ENCODE assay signal across 10 cellular contexts in genomic region chr22:40387758-40388157, GRCh38. TPM values are rescaled to one million over a fixed set of nuclear protein-coding genes. Genes with fewer than 3 reads are reported as not detected.
A peak's percentile ranks its signal among the peaks of the same experiment; 100 is the strongest.
DNase-seq lines count a peak whose midpoint lies in the region; ATAC-seq, FAIRE-seq and TF ChIP-seq lines count a peak whose summit lies in the region.
"Had no signal": no experiment of that assay in that cellular context is flagged by ENCODE, and none has a peak within 500 bp of the region (broad histone marks: within the 10 kb centered on the region; RNA-seq: fewer than 3 reads in every experiment).

No MANE protein-coding gene starts in this region.

- in situ Hi-C loops in mammary epithelial cell (cut with MboI; ENCODE audit: low sequenced_read_pairs in 2 of 2) = no loop called here

- no peaks in the 10 kb centered on the region for H3K27me3 ChIP-seq in breast epithelium
- no peaks in the 10 kb centered on the region for H3K27me3 ChIP-seq in mammary epithelial cell (ENCODE audit: insufficient read depth, low read length)
- H3K27me3 ChIP-seq in body of pancreas = no peaks in the 10 kb centered on the region
- no peaks in the 10 kb centered on the region for H3K27me3 ChIP-seq in dorsolateral prefrontal cortex
- H3K27me3 ChIP-seq: esophagus muscularis mucosa had no signal

- H3K9me3 ChIP-seq in breast epithelium (no peaks in the 10 kb centered on the region), mammary epithelial cell (replicated peaks; ENCODE audit: insufficient read depth, low read length) (no peaks in the 10 kb centered on the region), body of pancreas (no peaks in the 10 kb centered on the region), kidney (ENCODE audit: control insufficient read depth in 1 of 2, low read length in 2 of 2) (no peaks in the 10 kb centered on the region)
- H3K9me3 ChIP-seq: esophagus muscularis mucosa had no signal

- FAIRE-seq in kidney (lab: Jason Lieb, UNC) = no peak

- H3K4me3 ChIP-seq in breast epithelium (no peak overlapping the region), mammary epithelial cell (replicated peaks in 1 of 3; ENCODE audit: insufficient read depth in 1 of 3, low read depth in 2 of 3, low read length in 3 of 3) (no peak overlapping the region), body of pancreas (no peak overlapping the region), kidney (ENCODE audit: low read length in 2 of 2) (no peak overlapping the region), dorsolateral prefrontal cortex (no peak overlapping the region)
- H3K4me3 ChIP-seq: esophagus muscularis mucosa had no signal

- 76% methylated on average over 5 of the region's 5 CpGs for WGBS in mammary epithelial cell (ENCODE audit: low coverage, missing lambda C conversion rate)
- 7 to 12% methylated on average over 5 of the region's 5 CpGs for WGBS in body of pancreas, 2 donors

- H3K36me3 ChIP-seq in breast epithelium (no peaks in the 10 kb centered on the region), mammary epithelial cell (ENCODE audit: insufficient read depth, low read length) (no peaks in the 10 kb centered on the region), body of pancreas (replicated peaks in 1 of 2; ENCODE audit: insufficient read depth in 1 of 2, low read depth in 2 of 2) (no peaks in the 10 kb centered on the region), kidney (ENCODE audit: control insufficient read depth in 1 of 2, insufficient read depth in 2 of 2, low read length in 2 of 2) (no peaks in the 10 kb centered on the region)
- H3K36me3 ChIP-seq: esophagus muscularis mucosa had no signal

- no peak overlapping the region for H3K4me2 ChIP-seq in mammary epithelial cell (ENCODE audit: insufficient read depth, low read depth, low read length)

- H4K20me1 ChIP-seq in mammary epithelial cell (ENCODE audit: insufficient read depth, low read length) = no peaks in the 10 kb centered on the region

- CTCF ChIA-PET in mammary epithelial cell (lab: Charles Lee; ENCODE audit: low non-redundant PET) = no interaction called here

- H3K9ac ChIP-seq in mammary epithelial cell (ENCODE audit: insufficient read depth, low read length) (no peak overlapping the region), kidney (ENCODE audit: low read length in 2 of 2) (no peak overlapping the region)

- no peaks in the 10 kb centered on the region for H3K4me1 ChIP-seq in breast epithelium
- no peaks in the 10 kb centered on the region for H3K4me1 ChIP-seq in mammary epithelial cell (ENCODE audit: insufficient read depth, low read length)
- H3K4me1 ChIP-seq in body of pancreas = peaks cover 65% of the 10 kb centered on the region
- H3K4me1 ChIP-seq in kidney (ENCODE audit: control insufficient read depth in 1 of 2, insufficient read depth in 1 of 2, low read depth in 1 of 2, low read length in 2 of 2) = peaks cover 0 to 2% of the 10 kb centered on the region in 2 donors

- intact Hi-C loops in breast epithelium (cut with DNase I; ENCODE audit: low total_unique reads) (no loop called here), mammary epithelial cell (cut with micrococcal nuclease) (no loop called here), body of pancreas (cut with DNase I) (no loop called here), kidney (cut with DNase I) (no loop called here), dorsolateral prefrontal cortex (cut with DNase I) (no loop called here)

- H3K27ac ChIP-seq in breast epithelium = peak overlapping the region; percentile 35 to 57
- no peak overlapping the region for H3K27ac ChIP-seq in mammary epithelial cell (ENCODE audit: insufficient read depth, low read depth, low read length)
- peak overlapping the region; percentile 75 to 93 (median 84) for H3K27ac ChIP-seq in body of pancreas
- no peak overlapping the region for H3K27ac ChIP-seq in kidney (ENCODE audit: low read depth in 2 of 2, low read length in 2 of 2)
- no peak overlapping the region for H3K27ac ChIP-seq in dorsolateral prefrontal cortex
- H3K27ac ChIP-seq: esophagus muscularis mucosa had no signal

- dilution Hi-C loops in mammary epithelial cell (cut with HindIII; ENCODE audit: low sequenced_read_pairs) = loop anchor here (10.0 kb wide), 1 partner anchor 397 kb away; no protein-coding TSS in a partner anchor

- BruUV-seq in mammary epithelial cell (replicated peaks; lab: Mats Ljungman, UMichigan) = no TSS peak

- H3K79me2 ChIP-seq in mammary epithelial cell (ENCODE audit: insufficient read depth, low read length) = peaks cover 23% of the 10 kb centered on the region

- ATAC-seq in body of pancreas = peak; percentile 85
- ATAC-seq in HG02763 (IDR thresholded peaks at IDR 0.05; ENCODE audit: unreplicated experiment) = no peak
- ATAC-seq in GM19023 (IDR thresholded peaks at IDR 0.05; ENCODE audit: unreplicated experiment) = no peak

- H2AFZ ChIP-seq in mammary epithelial cell (ENCODE audit: low read depth, low read length) = no peak overlapping the region

- TF ChIP-seq CTCF in breast epithelium (IDR thresholded peaks at IDR 0.05) (no peak), mammary epithelial cell (conservative IDR thresholded peaks at IDR 0.05 in 1 of 2, IDR thresholded peaks at IDR 0.05 in 1 of 2; ENCODE audit: extremely low read depth in 1 of 2, insufficient read depth in 1 of 2, low read depth in 1 of 2, low read length in 2 of 2) (no peak), body of pancreas (IDR thresholded peaks at IDR 0.05) (no peak), kidney (IDR thresholded peaks at IDR 0.05; ENCODE audit: borderline replicate concordance, extremely low read depth, insufficient read depth) (no peak), dorsolateral prefrontal cortex (IDR thresholded peaks at IDR 0.05 in 54 of 56, conservative IDR thresholded peaks at IDR 0.05 in 2 of 56; ENCODE audit: low read depth in 1 of 56, partially characterized antibody in 56 of 56) (no peak)

- no peak for DNase-seq in breast epithelium (ENCODE audit: low spot score in 2 of 2)
- no peak for DNase-seq in mammary epithelial cell
- DNase-seq in body of pancreas = peak; percentile 63 to 81 (median 71)
- peak; percentile 80 for DNase-seq in mucosa of gallbladder (ENCODE audit: low spot score)
- DNase-seq in kidney = no peak
- no peak for DNase-seq in dorsolateral prefrontal cortex
- DNase-seq: hypothalamus had no signal

- no peak for TF ChIP-seq POLR2A in breast epithelium (IDR thresholded peaks at IDR 0.05)
- TF ChIP-seq POLR2A in body of pancreas (IDR thresholded peaks at IDR 0.05) = peak; percentile 18 to 77 (median 72)

RNA-seq across cellular contexts. Expression of gene SGSM3, which starts 17.4 kb away (rescaled TPM):
- total RNA-seq in breast epithelium (10 to 100 TPM; 34.7 to 69.2 (median 55.3) TPM), mammary epithelial cell (10 to 100 TPM; 25.8 to 47.4 TPM), body of pancreas (100 to 1,000 TPM; 125 to 231 TPM), mucosa of gallbladder (213 TPM), kidney (56.4 TPM), dorsolateral prefrontal cortex (100 to 1,000 TPM in 52 of 120 experiments, 10 to 100 TPM in 68; 65.9 to 153 (median 96.7) TPM)
- polyA plus RNA-seq in mammary epithelial cell (47.4 TPM), kidney (ENCODE audit: insufficient read depth, low read depth, low replicate concordance) (52.2 TPM)
- 63.5 TPM for polyA minus RNA-seq in mammary epithelial cell

RNA-seq across cellular contexts. Expression of gene ADSL, which starts 41.5 kb away (rescaled TPM):
- total RNA-seq in breast epithelium (10 to 100 TPM; 66.6 to 92.3 (median 74.7) TPM), mammary epithelial cell (10 to 100 TPM; 67.5 to 78.0 TPM), body of pancreas (10 to 100 TPM; 49.0 to 76.5 TPM), mucosa of gallbladder (34.9 TPM), kidney (42.5 TPM), dorsolateral prefrontal cortex (10 to 100 TPM; 19.7 to 50.9 (median 31.0) TPM)
- polyA plus RNA-seq in mammary epithelial cell (109 TPM), kidney (ENCODE audit: insufficient read depth, low read depth, low replicate concordance) (57.5 TPM)
- 110 TPM for polyA minus RNA-seq in mammary epithelial cell

Comparison
In these comparisons a context has a peak if more than half of its experiments do, and no peak if none do; other contexts are left out.
1. H3K27ac ChIP-seq: peak in breast epithelium (2 of 2) and body of pancreas (4 of 4); none in mammary epithelial cell (single experiment), kidney (0 of 2) and dorsolateral prefrontal cortex (0 of 59).
2. DNase-seq: peak in body of pancreas (4 of 4) and mucosa of gallbladder (single experiment); none in breast epithelium (0 of 2), mammary epithelial cell (single experiment), kidney (single experiment) and dorsolateral prefrontal cortex (0 of 10).